21 cellular contexts compared by ENCODE assay signal in genomic region chrX:72102760-72103159, GRCh38. TPM values are rescaled to one million over a fixed set of nuclear protein-coding genes. Genes with fewer than 3 reads are reported as not detected.
DNase-seq lines count a peak whose midpoint lies in the region; ATAC-seq, FAIRE-seq and TF ChIP-seq lines count a peak whose summit lies in the region.
"Had no signal": no experiment of that assay in that cellular context is flagged by ENCODE, and none has a peak within 500 bp of the region (broad histone marks: within the 10 kb centered on the region; RNA-seq: fewer than 3 reads in every experiment).

No MANE protein-coding gene starts in this region.

- no peak overlapping the region for H2AFZ ChIP-seq in astrocyte (ENCODE audit: low read depth, low read length)

- TF ChIP-seq EP300 in tibial nerve (IDR thresholded peaks at IDR 0.05): no peak

- no peaks in the 10 kb centered on the region for H3K36me3 Mint-ChIP-seq in activated CD4-positive, alpha-beta memory T cell treated with anti-CD3 and anti-CD28 coated beads for 36 hours
- peaks cover 10% of the 10 kb centered on the region for H3K36me3 Mint-ChIP-seq in activated CD4-positive, alpha-beta memory T cell treated with anti-CD3 and anti-CD28 coated beads, Interleukin-2, amount 10 ng/mL, durations not matched to agents 7 days and 5 days (ENCODE audit: low read depth)
- H3K36me3 Mint-ChIP-seq in astrocyte (ENCODE audit: low read depth, unreplicated experiment): peaks cover 4% of the 10 kb centered on the region
- no peaks in the 10 kb centered on the region for H3K36me3 Mint-ChIP-seq in stimulated activated memory B cell treated with anti-CD40 and anti-IgM and Interleukin-4, amounts not matched to agents 10 μg/mL and 1 μg/mL and 100 μg/mL, for 72 hours
- H3K36me3 Mint-ChIP-seq: IgD-negative memory B cell had no signal

- H3K9me3 Mint-ChIP-seq in activated CD4-positive, alpha-beta memory T cell treated with anti-CD3 and anti-CD28 coated beads for 36 hours: no peaks in the 10 kb centered on the region
- H3K9me3 Mint-ChIP-seq in activated CD4-positive, alpha-beta memory T cell treated with anti-CD3 and anti-CD28 coated beads, Interleukin-2, amount 10 ng/mL, durations not matched to agents 7 days and 5 days: no peaks in the 10 kb centered on the region
- H3K9me3 Mint-ChIP-seq in astrocyte (ENCODE audit: unreplicated experiment): no peaks in the 10 kb centered on the region
- no peaks in the 10 kb centered on the region for H3K9me3 Mint-ChIP-seq in stimulated activated memory B cell treated with anti-CD40 and anti-IgM and Interleukin-4, amounts not matched to agents 10 μg/mL and 1 μg/mL and 100 μg/mL, for 72 hours
- H3K9me3 Mint-ChIP-seq: IgD-negative memory B cell had no signal

- H3K4me1 ChIP-seq in astrocyte (ENCODE audit: insufficient read depth, low read length) (no peaks in the 10 kb centered on the region), tibial nerve (no peaks in the 10 kb centered on the region)

- H3K27ac ChIP-seq in astrocyte (ENCODE audit: low read depth, low read length) (no peak overlapping the region), tibial nerve (no peak overlapping the region)

- no peak for DNase-seq in activated CD4-positive, alpha-beta memory T cell treated with anti-CD3 and anti-CD28 coated beads for 36 hours
- no peak for DNase-seq in activated CD4-positive, alpha-beta memory T cell treated with anti-CD3 and anti-CD28 coated beads, Interleukin-2, amount 10 ng/mL, durations not matched to agents 7 days and 5 days
- DNase-seq in astrocyte (ENCODE audit: low read depth) (no peak), kidney glomerular epithelial cell (lab: John Stamatoyannopoulos, UW) (peak; percentile 39), renal cortical epithelial cell (ENCODE audit: low read depth) (peak; percentile 76), tibial nerve (ENCODE audit: low spot score in 2 of 2) (no peak), HuH-7.5 (ENCODE audit: low spot score) (no peak)
- DNase-seq: 8988T; C1 segment of cervical spinal cord; DND-41; Kasumi-1; NCI-H1105; NCI-H1694 treated with DMSO at 0.1 percent for 48 hours; NK-92 treated with Interleukin-12 subunit alpha and Interleukin-12 subunit beta, amount 100 ng/mL, for 24 hours; SHP77 had no signal

- POLR2A ChIA-PET in activated CD4-positive, alpha-beta memory T cell treated with anti-CD3 and anti-CD28 coated beads for 36 hours (lab: Charles Lee): interaction anchor here (0.8 to 1.1 kb wide), 2 partner anchors 19 to 25 kb away, joined by 3 read pairs; no protein-coding TSS in a partner anchor
- POLR2A ChIA-PET in activated CD4-positive, alpha-beta memory T cell treated with anti-CD3 and anti-CD28 coated beads, Interleukin-2, amount 10 ng/mL, durations not matched to agents 7 days and 5 days (lab: Charles Lee): interaction anchor here (1.4 kb wide), 1 partner anchor 18 kb away, joined by 9 read pairs; no protein-coding TSS in a partner anchor

- intact Hi-C loops in activated CD4-positive, alpha-beta memory T cell treated with anti-CD3 and anti-CD28 coated beads for 36 hours (cut with micrococcal nuclease): loop anchor here (5.0 kb wide), 1 partner anchor 80 kb away; no protein-coding TSS in a partner anchor

- WGBS in tibial nerve, 2 donors: 61 to 89% methylated on average over 3 to 4 of the region's 4 CpGs

- no peaks in the 10 kb centered on the region for H3K79me2 ChIP-seq in astrocyte (ENCODE audit: insufficient read depth, low read length)

- no peaks in the 10 kb centered on the region for H3K36me3 ChIP-seq in astrocyte (ENCODE audit: insufficient read depth, low read length)
- no peaks in the 10 kb centered on the region for H3K36me3 ChIP-seq in tibial nerve
- H3K36me3 ChIP-seq: HAP-1 had no signal

- no peak overlapping the region for H3K9ac ChIP-seq in astrocyte (ENCODE audit: low read length)

- H3K4me1 Mint-ChIP-seq in activated CD4-positive, alpha-beta memory T cell treated with anti-CD3 and anti-CD28 coated beads for 36 hours (ENCODE audit: low read depth): peaks cover 69% of the 10 kb centered on the region
- peaks cover 74% of the 10 kb centered on the region for H3K4me1 Mint-ChIP-seq in activated CD4-positive, alpha-beta memory T cell treated with anti-CD3 and anti-CD28 coated beads, Interleukin-2, amount 10 ng/mL, durations not matched to agents 7 days and 5 days
- peaks cover 14% of the 10 kb centered on the region for H3K4me1 Mint-ChIP-seq in astrocyte (ENCODE audit: low read depth, unreplicated experiment)
- peaks cover 39% of the 10 kb centered on the region for H3K4me1 Mint-ChIP-seq in stimulated activated memory B cell treated with anti-CD40 and anti-IgM and Interleukin-4, amounts not matched to agents 10 μg/mL and 1 μg/mL and 100 μg/mL, for 72 hours

- CTCF ChIA-PET in activated CD4-positive, alpha-beta memory T cell treated with anti-CD3 and anti-CD28 coated beads for 36 hours (lab: Charles Lee): interaction anchor here (1.2 to 4.2 kb wide), 3 partner anchors 19 to 83 kb away, joined by 4 to 19 read pairs (median 4); no protein-coding TSS in a partner anchor
- CTCF ChIA-PET in activated CD4-positive, alpha-beta memory T cell treated with anti-CD3 and anti-CD28 coated beads, Interleukin-2, amount 10 ng/mL, durations not matched to agents 7 days and 5 days (lab: Charles Lee): interaction anchor here (1.8 to 2.8 kb wide), 2 partner anchors 18 to 81 kb away, joined by 7 to 20 read pairs; no protein-coding TSS in a partner anchor

- ATAC-seq in stimulated activated memory B cell treated with anti-CD40 and anti-IgM and Interleukin-4, amounts not matched to agents 10 μg/mL and 1 μg/mL and 100 μg/mL, for 72 hours: no peak

- H3K27me3 Mint-ChIP-seq in activated CD4-positive, alpha-beta memory T cell treated with anti-CD3 and anti-CD28 coated beads for 36 hours: no peaks in the 10 kb centered on the region
- peaks cover 17% of the 10 kb centered on the region for H3K27me3 Mint-ChIP-seq in activated CD4-positive, alpha-beta memory T cell treated with anti-CD3 and anti-CD28 coated beads, Interleukin-2, amount 10 ng/mL, durations not matched to agents 7 days and 5 days
- no peaks in the 10 kb centered on the region for H3K27me3 Mint-ChIP-seq in astrocyte (ENCODE audit: low read depth, unreplicated experiment)
- H3K27me3 Mint-ChIP-seq in stimulated activated memory B cell treated with anti-CD40 and anti-IgM and Interleukin-4, amounts not matched to agents 10 μg/mL and 1 μg/mL and 100 μg/mL, for 72 hours: peaks cover 6% of the 10 kb centered on the region

- H3K27me3 ChIP-seq in astrocyte (ENCODE audit: insufficient read depth, low read length): no peaks in the 10 kb centered on the region
- H3K27me3 ChIP-seq in tibial nerve: peaks cover 0 to 6% of the 10 kb centered on the region in 2 donors

- no peak for TF ChIP-seq CTCF in astrocyte (IDR thresholded peaks at IDR 0.05; ENCODE audit: insufficient read depth, low read depth, low read length)
- TF ChIP-seq CTCF in tibial nerve (IDR thresholded peaks at IDR 0.05): no peak

- H3K4me2 ChIP-seq in astrocyte (ENCODE audit: low read length): no peak overlapping the region

- H3K9me3 ChIP-seq in astrocyte (ENCODE audit: insufficient read depth, low read depth, low read length) (no peaks in the 10 kb centered on the region), tibial nerve (no peaks in the 10 kb centered on the region)
- H3K9me3 ChIP-seq: HAP-1 had no signal

- H4K20me1 ChIP-seq in astrocyte (ENCODE audit: insufficient read depth, low read length): no peaks in the 10 kb centered on the region

- H3K4me3 ChIP-seq in astrocyte (ENCODE audit: insufficient read depth, low read depth, low read length) (no peak overlapping the region), tibial nerve (no peak overlapping the region)
- H3K4me3 ChIP-seq: HAP-1 had no signal

- no peak for TF ChIP-seq POLR2A in tibial nerve (IDR thresholded peaks at IDR 0.05)

- FAIRE-seq in astrocyte (lab: Jason Lieb, UNC): peak; percentile 47
- FAIRE-seq: G401.6 had no signal

- H3K27ac Mint-ChIP-seq in activated CD4-positive, alpha-beta memory T cell treated with anti-CD3 and anti-CD28 coated beads for 36 hours: peak overlapping the region; percentile 13
- no peak overlapping the region for H3K27ac Mint-ChIP-seq in activated CD4-positive, alpha-beta memory T cell treated with anti-CD3 and anti-CD28 coated beads, Interleukin-2, amount 10 ng/mL, durations not matched to agents 7 days and 5 days
- H3K27ac Mint-ChIP-seq in astrocyte (ENCODE audit: unreplicated experiment): no peak overlapping the region
- no peak overlapping the region for H3K27ac Mint-ChIP-seq in stimulated activated memory B cell treated with anti-CD40 and anti-IgM and Interleukin-4, amounts not matched to agents 10 μg/mL and 1 μg/mL and 100 μg/mL, for 72 hours

- H3K4me3 Mint-ChIP-seq in activated CD4-positive, alpha-beta memory T cell treated with anti-CD3 and anti-CD28 coated beads for 36 hours: no peak overlapping the region
- H3K4me3 Mint-ChIP-seq in activated CD4-positive, alpha-beta memory T cell treated with anti-CD3 and anti-CD28 coated beads, Interleukin-2, amount 10 ng/mL, durations not matched to agents 7 days and 5 days: no peak overlapping the region
- no peak overlapping the region for H3K4me3 Mint-ChIP-seq in astrocyte (ENCODE audit: unreplicated experiment)
- no peak overlapping the region for H3K4me3 Mint-ChIP-seq in stimulated activated memory B cell treated with anti-CD40 and anti-IgM and Interleukin-4, amounts not matched to agents 10 μg/mL and 1 μg/mL and 100 μg/mL, for 72 hours

RNA-seq across cellular contexts. Expression of gene RTL5, which starts 29.0 kb away (rescaled TPM):
- total RNA-seq in activated CD4-positive, alpha-beta memory T cell treated with anti-CD3 and anti-CD28 coated beads for 36 hours: under 1 TPM; 0.76 to 0.92 TPM
- under 1 TPM; 0.13 TPM for total RNA-seq in activated CD4-positive, alpha-beta memory T cell treated with anti-CD3 and anti-CD28 coated beads, Interleukin-2, amount 10 ng/mL, durations not matched to agents 7 days and 5 days
- 13.2 and 16.1 TPM in 2 replicates for total RNA-seq in astrocyte
- total RNA-seq in renal cortical epithelial cell: 0.17 and 3.9 TPM in 2 replicates
- total RNA-seq in tibial nerve: 10 to 100 TPM in 1 of 4 donors, 1 to 10 TPM in 3; 6.5 to 14.7 (median 7.8) TPM
- total RNA-seq: HT-29, OCI-LY7 had no signal

Comparison
In these comparisons a context has a peak if more than half of its experiments do, and no peak if none do; other contexts are left out.
1. DNase-seq: peak in kidney glomerular epithelial cell (single experiment) and renal cortical epithelial cell (single experiment); none in activated CD4-positive, alpha-beta memory T cell treated with anti-CD3 and anti-CD28 coated beads for 36 hours (single experiment), activated CD4-positive, alpha-beta memory T cell treated with anti-CD3 and anti-CD28 coated beads, Interleukin-2, amount 10 ng/mL, durations not matched to agents 7 days and 5 days (single experiment), astrocyte (single experiment), tibial nerve (0 of 2) and HuH-7.5 (single experiment).